9 cellular contexts compared by ENCODE assay signal in genomic region chr1:6037338-6037762, GRCh38. TPM values are rescaled to one million over a fixed set of nuclear protein-coding genes. Genes with fewer than 3 reads are reported as not detected.
A peak's percentile ranks its signal among the peaks of the same experiment; 100 is the strongest.
DNase-seq lines count a peak whose midpoint lies in the region; ATAC-seq lines count a peak whose summit lies in the region.
"Had no signal": no experiment of that assay in that cellular context is flagged by ENCODE, and none has a peak within 500 bp of the region (broad histone marks: within the 10 kb centered on the region; RNA-seq: fewer than 3 reads in every experiment).

No MANE protein-coding gene starts in this region.

- H3K36me3 ChIP-seq in effector memory CD4-positive, alpha-beta T cell (ENCODE audit: control insufficient read depth, insufficient read depth, low read length): peaks cover 53% of the 10 kb centered on the region

- in situ Hi-C loops in KBM-7 (cut with MboI; ENCODE audit: low pct_unique_long_range_greater_than_20kb, low sequenced_read_pairs): no loop called here

- DNase-seq in AG20443 (ENCODE audit: low spot score): peak; percentile 73
- peak; percentile 38 for DNase-seq in KBM-7
- peak; percentile 32 for DNase-seq in dermis blood vessel endothelial cell
- no peak for DNase-seq in NCI-H1694 treated with DMSO at 0.1 percent for 48 hours (lab: John Stamatoyannopoulos, UW)
- DNase-seq in effector memory CD4-positive, alpha-beta T cell: no peak
- DNase-seq: stimulated activated CD4-positive, alpha-beta T cell treated with anti-CD3 and anti-CD28 coated beads, Interleukin-2, amount 100 ng/mL, for 48 hours had no signal

- no peaks in the 10 kb centered on the region for H3K9me3 ChIP-seq in effector memory CD4-positive, alpha-beta T cell (ENCODE audit: control insufficient read depth, low read length)

- ATAC-seq in GM18907 (IDR thresholded peaks at IDR 0.05; ENCODE audit: unreplicated experiment): peak; percentile 77
- no peak for ATAC-seq in HG03469 (IDR thresholded peaks at IDR 0.05; ENCODE audit: unreplicated experiment)
- ATAC-seq in GM21423 (IDR thresholded peaks at IDR 0.05; ENCODE audit: unreplicated experiment): no peak

- peaks cover 16% of the 10 kb centered on the region for H3K4me1 ChIP-seq in effector memory CD4-positive, alpha-beta T cell (ENCODE audit: control insufficient read depth, insufficient read depth, low read length, poor library complexity, severe bottlenecking)

- H3K27ac ChIP-seq in effector memory CD4-positive, alpha-beta T cell (ENCODE audit: insufficient read depth, low read length, poor library complexity, severe bottlenecking): no peak overlapping the region

- no peaks in the 10 kb centered on the region for H3K27me3 ChIP-seq in effector memory CD4-positive, alpha-beta T cell (replicated peaks; ENCODE audit: control insufficient read depth, insufficient read depth, low read length, poor library complexity, severe bottlenecking)

- no peak overlapping the region for H3K4me3 ChIP-seq in effector memory CD4-positive, alpha-beta T cell (ENCODE audit: insufficient read depth, low read depth, low read length, poor library complexity, severe bottlenecking)

RNA-seq across cellular contexts. Expression of gene KCNAB2, which starts 8.3 kb away (rescaled TPM):
- 2.5 and 2.9 TPM in 2 replicates for total RNA-seq in dermis blood vessel endothelial cell

RNA-seq across cellular contexts. Expression of gene NPHP4, which starts 45.1 kb away (rescaled TPM):
- 5.1 and 5.8 TPM in 2 replicates for total RNA-seq in dermis blood vessel endothelial cell

Comparison
In these comparisons a context has a peak if more than half of its experiments do, and no peak if none do; other contexts are left out.
1. DNase-seq: peak in AG20443 (single experiment), KBM-7 (single experiment) and dermis blood vessel endothelial cell (single experiment); none in NCI-H1694 treated with DMSO at 0.1 percent for 48 hours (single experiment) and effector memory CD4-positive, alpha-beta T cell (0 of 3).